In the genomic region with DNA sequence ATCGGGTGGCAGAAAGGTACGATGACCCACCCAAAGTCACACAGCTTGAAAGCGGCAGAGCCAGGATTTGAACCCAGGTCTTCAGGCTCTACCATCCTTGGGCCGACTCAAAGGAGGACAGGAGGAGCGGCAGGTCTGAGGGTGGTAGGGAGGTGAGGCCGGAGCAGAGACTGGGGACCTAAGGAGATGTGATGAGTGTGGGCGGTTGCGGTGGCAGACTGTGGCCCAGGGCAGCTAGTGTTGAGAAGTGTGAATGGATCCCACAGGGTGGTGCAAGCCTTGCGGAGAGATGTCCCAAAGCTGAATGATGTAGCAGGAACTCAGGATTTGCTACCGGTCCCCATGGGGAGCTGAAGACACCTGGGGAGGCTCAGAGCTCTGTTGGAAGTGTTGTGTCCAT, we compare ENCODE assay signal across 26 cellular contexts.
"Had no signal": no experiment of that assay in that cellular context is flagged by ENCODE, and none has a peak within 500 bp of the region (broad histone marks: within the 10 kb centered on the region; RNA-seq: fewer than 3 reads in every experiment).

No MANE protein-coding gene starts in this region.

- H3K36me3 ChIP-seq: MG63, Peyer's patch, SJSA1 had no signal

- H3K27ac ChIP-seq: Peyer's patch, SJSA1 had no signal

- H3K4me2 ChIP-seq: SK-N-SH had no signal

- H3K4me1 ChIP-seq: Peyer's patch, SJSA1 had no signal

- ATAC-seq: PC-3 had no signal

- H3K27me3 ChIP-seq: Peyer's patch had no signal

- H3K9me3 ChIP-seq: Peyer's patch, SJSA1, SK-N-SH had no signal

- H3K9ac ChIP-seq: SK-N-SH had no signal

- H3K4me3 ChIP-seq: MG63, Peyer's patch, SJSA1 had no signal

- H3K9me2 ChIP-seq: SK-N-SH had no signal

- DNase-seq: Kasumi-1, KG1, MG63, NCI-H1048, NCI-H1092 treated with DMSO at 0.1 percent for 48 hours, NCI-H1105 treated with DMSO at 0.1 percent for 48 hours, NCI-H1417 treated with DMSO at 0.1 percent for 48 hours, NCI-H1436 treated with DMSO at 0.1 percent for 48 hours, NCI-H1694 treated with DMSO at 0.1 percent for 48 hours, NCI-H187 treated with DMSO at 0.1 percent for 48 hours, NCI-H2081, NCI-H2171 treated with DMSO at 0.1 percent for 48 hours, NCI-H2227 treated with DMSO at 0.1 percent for 48 hours, NCI-H446, NCI-H510A treated with DMSO at 0.1 percent for 48 hours, NCI-H524 treated with DMSO at 0.1 percent for 48 hours, NCI-H526 treated with DMSO at 0.1 percent for 48 hours, NCI-H774, OCI-M1, PC-3, Peyer's patch, RPMI8226, SHP77 treated with DMSO at 0.1 percent for 48 hours, SK-N-SH, SW 1271 had no signal
